Comparison of ENCODE assay signal across 8 cellular contexts in the genomic region with DNA sequence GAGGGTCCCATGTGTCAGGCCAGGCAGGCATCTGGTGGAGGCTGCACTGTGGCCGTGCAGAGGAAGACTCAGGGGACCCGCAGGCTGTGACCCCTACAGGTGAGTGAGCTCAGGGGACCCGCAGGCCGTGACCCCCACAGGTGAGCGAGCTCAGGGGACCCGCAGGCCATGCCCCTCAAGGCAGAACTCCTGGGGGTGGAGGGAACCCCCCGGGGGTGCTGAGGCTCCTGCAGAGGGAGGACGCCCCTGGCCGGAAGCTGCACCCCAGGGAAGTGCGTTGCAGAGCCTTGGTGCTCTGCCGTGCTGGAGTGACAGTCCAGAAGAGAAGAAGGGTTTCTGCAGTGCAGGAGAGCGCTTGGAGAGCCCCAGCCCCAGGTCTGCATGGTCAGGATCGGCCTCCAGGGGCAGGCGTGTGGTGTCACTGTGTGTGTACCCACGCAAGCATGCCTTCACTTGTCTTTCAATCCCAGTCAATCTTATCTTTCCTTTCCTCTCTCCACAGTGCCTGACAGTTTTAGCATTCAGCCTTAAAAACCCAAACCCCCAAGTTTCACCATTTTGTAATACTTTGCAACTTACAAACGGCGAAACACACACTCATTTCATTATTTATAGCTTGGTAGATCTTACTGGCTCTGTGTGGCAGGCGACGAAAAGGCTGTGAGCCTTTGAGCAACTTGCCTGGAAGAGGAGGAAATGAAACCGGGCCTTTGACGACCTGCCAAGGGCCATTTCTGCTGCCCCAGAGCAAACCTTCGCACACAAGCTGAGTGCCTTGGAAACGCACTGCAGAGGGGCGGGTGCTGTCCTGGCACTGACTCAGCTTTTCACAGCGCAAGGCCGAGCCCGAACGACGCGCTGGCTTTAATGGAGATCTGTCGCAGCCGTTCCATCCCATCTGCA.
DNase-seq lines count a peak whose midpoint lies in the region; TF ChIP-seq lines count a peak whose summit lies in the region.

No MANE protein-coding gene starts in this region.

- DNase-seq in H7: peak; percentile 81
- peak in 2 of 3 donors; percentile 80 to 82 for DNase-seq in Peyer's patch
- peak; percentile 68 to 76 for DNase-seq in fibroblast of lung (ENCODE audit: low read depth in 2 of 2)
- peak; percentile 94 for DNase-seq in posterior vena cava (ENCODE audit: low spot score)
- DNase-seq in AML-193 (lab: John Stamatoyannopoulos, UW): no peak
- no peak for DNase-seq in activated CD4-positive, alpha-beta T cell treated with anti-CD3 and anti-CD28 coated beads for 1 hour
- DNase-seq in central memory CD4-positive, alpha-beta T cell: no peak
- DNase-seq in NCI-H128 (lab: John Stamatoyannopoulos, UW; ENCODE audit: unreplicated experiment): no peak

- no peak overlapping the region for H3K9ac ChIP-seq in fibroblast of lung (ENCODE audit: insufficient read depth, low read length)

- H3K36me3 ChIP-seq in H7 (replicated peaks; ENCODE audit: control insufficient read depth, insufficient read depth, low read length) (no peaks in the 10 kb centered on the region), Peyer's patch (no peaks in the 10 kb centered on the region), fibroblast of lung (ENCODE audit: control insufficient read depth, insufficient read depth, low read length) (no peaks in the 10 kb centered on the region)

- H3K4me1 ChIP-seq in Peyer's patch (no peaks in the 10 kb centered on the region), fibroblast of lung (ENCODE audit: control insufficient read depth, extremely low read depth, insufficient read depth, low read length) (peaks cover 2% of the 10 kb centered on the region)

- intact Hi-C loops in posterior vena cava (cut with DNase I): loop anchor here (5.0 kb wide), 2 partner anchors 223 to 443 kb away; no protein-coding TSS in a partner anchor

- H3K27me3 ChIP-seq in H7 (ENCODE audit: control insufficient read depth, insufficient read depth, low read length) (no peaks in the 10 kb centered on the region), Peyer's patch (no peaks in the 10 kb centered on the region), fibroblast of lung (ENCODE audit: control insufficient read depth, insufficient read depth, low read length) (no peaks in the 10 kb centered on the region)

- H4K20me1 ChIP-seq in fibroblast of lung (ENCODE audit: control insufficient read depth, extremely low read depth, insufficient read depth, low read length): no peaks in the 10 kb centered on the region

- H3K27ac ChIP-seq in Peyer's patch: peak overlapping the region in 1 of 4 donors; percentile 7
- H3K27ac ChIP-seq in fibroblast of lung (ENCODE audit: insufficient read depth, low read length): no peak overlapping the region

- no peak overlapping the region for H3K4me3 ChIP-seq in H7 (ENCODE audit: insufficient read depth, low read depth, low read length)
- H3K4me3 ChIP-seq in Peyer's patch: peak overlapping the region in 1 of 4 donors; percentile 1
- H3K4me3 ChIP-seq in fibroblast of lung (replicated peaks in 1 of 4; ENCODE audit: control extremely low read depth in 1 of 4, insufficient read depth in 1 of 4, low read depth in 3 of 4, low read length in 4 of 4): peak overlapping the region; percentile 11 to 46 (median 29)

- TF ChIP-seq CTCF in Peyer's patch (IDR thresholded peaks at IDR 0.05) (peak in 3 of 6 experiments; percentile 15 to 41 (median 40)), fibroblast of lung (conservative IDR thresholded peaks at IDR 0.05 in 1 of 2, IDR thresholded peaks at IDR 0.05 in 1 of 2; ENCODE audit: low read depth in 1 of 2, low read length in 2 of 2) (peak; percentile 18 to 54)

- no peak for TF ChIP-seq POLR2A in Peyer's patch (IDR thresholded peaks at IDR 0.05)

- peak overlapping the region; percentile 79 for H3K4me2 ChIP-seq in fibroblast of lung (ENCODE audit: extremely low read depth, insufficient read depth, low read length)

- H3K79me2 ChIP-seq in fibroblast of lung (ENCODE audit: control insufficient read depth, insufficient read depth, low read length): no peaks in the 10 kb centered on the region

- peak overlapping the region; percentile 71 for H2AFZ ChIP-seq in fibroblast of lung (ENCODE audit: low read length)

- no peaks in the 10 kb centered on the region for H3K9me3 ChIP-seq in Peyer's patch
- H3K9me3 ChIP-seq in fibroblast of lung (ENCODE audit: control insufficient read depth, insufficient read depth, low read depth, low read length): no peaks in the 10 kb centered on the region

Comparison
In these comparisons a context has a peak if more than half of its experiments do, and no peak if none do; other contexts are left out.
1. DNase-seq: peak in H7 (single experiment), Peyer's patch (2 of 3), fibroblast of lung (2 of 2) and posterior vena cava (single experiment); none in AML-193 (0 of 2), activated CD4-positive, alpha-beta T cell treated with anti-CD3 and anti-CD28 coated beads for 1 hour (single experiment), central memory CD4-positive, alpha-beta T cell (single experiment) and NCI-H128 (single experiment).